ENCODE assay signal across 8 cellular contexts in the genomic region with DNA sequence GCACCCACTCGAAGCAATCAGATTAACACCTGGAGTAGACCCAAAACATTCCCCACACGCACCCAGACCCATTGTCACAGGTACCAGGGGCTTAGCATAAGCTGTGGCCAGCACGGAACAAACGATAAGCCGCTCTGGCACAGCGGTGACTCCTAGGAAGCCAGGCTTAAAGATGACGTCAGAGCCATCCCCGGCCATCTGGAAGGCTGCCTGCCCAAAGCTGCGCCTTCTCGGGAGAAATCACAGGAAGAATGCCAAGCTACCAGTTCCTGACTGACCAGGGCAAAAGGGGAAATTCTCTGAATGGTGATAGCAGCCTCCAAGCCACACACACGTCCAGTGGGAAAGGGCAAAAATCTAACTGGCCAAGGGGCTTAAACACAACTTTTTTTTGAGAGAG. TPM values are rescaled to one million over a fixed set of nuclear protein-coding genes. Genes with fewer than 3 reads are reported as not detected.
DNase-seq lines count a peak whose midpoint lies in the region; ATAC-seq, FAIRE-seq and TF ChIP-seq lines count a peak whose summit lies in the region.

No MANE protein-coding gene starts in this region.

- H3K9me3 ChIP-seq in Panc1 (ENCODE audit: control insufficient read depth, insufficient read depth, low read depth, low read length), result no peaks in the 10 kb centered on the region

- H3K36me3 ChIP-seq in Panc1 (ENCODE audit: control insufficient read depth, insufficient read depth, low read length), result no peaks in the 10 kb centered on the region

- ATAC-seq in Panc1 (peak; percentile 78), sciatic nerve (peak; percentile 73), GM18867 (IDR thresholded peaks at IDR 0.05; ENCODE audit: unreplicated experiment) (no peak)

- DNase-seq in GM13976 (ENCODE audit: low spot score) (peak; percentile 2), Panc1 (ENCODE audit: low read depth, low spot score) (no peak), fibroblast of the conjunctiva (ENCODE audit: low read depth) (peak; percentile 56), sciatic nerve (ENCODE audit: low spot score) (no peak), DMS153 treated with DMSO at 0.1 percent for 48 hours (lab: John Stamatoyannopoulos, UW; ENCODE audit: unreplicated experiment) (no peak), GM12892 (ENCODE audit: insufficient read length) (no peak), activated T-cell treated with anti-CD3 and anti-CD28 coated beads for 4 hours (no peak)

- in situ Hi-C loops in GM13976 (cut with MboI; ENCODE audit: low sequenced_read_pairs, unreplicated experiment), result no loop called here
- in situ Hi-C loops in Panc1 (cut with HindIII; ENCODE audit: low pct_unique_long_range_greater_than_20kb, low sequenced_read_pairs), result no loop called here

- peaks cover 2% of the 10 kb centered on the region; the same call in 1 of the 2 replicates for H3K27me3 ChIP-seq in Panc1 (ENCODE audit: control insufficient read depth, insufficient read depth, low read length)

- H3K27ac ChIP-seq in Panc1 (ENCODE audit: low read length), result no peak overlapping the region

- peak overlapping the region in 1 of 2 experiments; percentile 21; a peak in 2 of 4 replicates for H3K4me3 ChIP-seq in Panc1 (ENCODE audit: low read depth in 2 of 2, low read length in 2 of 2)

- no peak for TF ChIP-seq CTCF in GM13976 (IDR thresholded peaks at IDR 0.05; ENCODE audit: borderline replicate concordance, control extremely low read depth, extremely low read depth, insufficient read depth, missing control alignments)
- no peak for TF ChIP-seq CTCF in Panc1 (IDR thresholded peaks at IDR 0.05)

- intact Hi-C loops in Panc1 (cut with micrococcal nuclease; ENCODE audit: unreplicated experiment) (no loop called here), sciatic nerve (cut with DNase I) (no loop called here)

- FAIRE-seq in GM12892 (lab: Jason Lieb, UNC), result no peak

- no peaks in the 10 kb centered on the region for H3K4me1 ChIP-seq in Panc1 (ENCODE audit: control insufficient read depth, insufficient read depth, low read length)

- no TSS peak for BruUV-seq in Panc1 (replicated peaks; lab: Mats Ljungman, UMichigan)

- no peak for TF ChIP-seq POLR2A in GM12892 (IDR thresholded peaks at IDR 0.05; ENCODE audit: low read depth, low read length)

- POLR2A ChIA-PET in Panc1 (lab: Charles Lee), result no interaction called here

- CTCF ChIA-PET in Panc1 (lab: Charles Lee), result no interaction called here

RNA-seq across cellular contexts. Expression of a gene that starts 13.0 kb away (rescaled TPM):
- total RNA-seq in Panc1 (2021; ENCODE audit: unreplicated experiment) (64.8 TPM), sciatic nerve (64.1 TPM)
- polyA plus RNA-seq in Panc1 (2012; ENCODE audit: insufficient read length), result 88.1 TPM
- 45.0 TPM for polyA plus RNA-seq in GM12892 (2012; ENCODE audit: missing spikeins)

Comparison
In these comparisons a context has a peak if more than half of its experiments do, and no peak if none do; other contexts are left out.
1. DNase-seq: peak in GM13976 (single experiment) and fibroblast of the conjunctiva (single experiment); none in Panc1 (single experiment), sciatic nerve (single experiment), DMS153 treated with DMSO at 0.1 percent for 48 hours (single experiment), GM12892 (single experiment) and activated T-cell treated with anti-CD3 and anti-CD28 coated beads for 4 hours (single experiment).